In genomic region chr17:16439867-16440351, GRCh38 we compare ENCODE assay signal across 8 cellular contexts. TPM values are rescaled to one million over a fixed set of nuclear protein-coding genes. Genes with fewer than 3 reads are reported as not detected.
A peak's percentile ranks its signal among the peaks of the same experiment; 100 is the strongest.
DNase-seq lines count a peak whose midpoint lies in the region; ATAC-seq, FAIRE-seq and TF ChIP-seq lines count a peak whose summit lies in the region.

No MANE protein-coding gene starts in this region.

- H3K4me1 ChIP-seq in PC-3 (ENCODE audit: insufficient read depth, low read length) = peaks cover 32% of the 10 kb centered on the region
- H3K4me1 ChIP-seq in naive thymus-derived CD4-positive, alpha-beta T cell (ENCODE audit: control insufficient read depth in 2 of 2, insufficient read depth in 2 of 2, low read length in 2 of 2) = peaks cover 27 to 41% of the 10 kb centered on the region in 2 donors

- H3K4me2 ChIP-seq in PC-3 (ENCODE audit: low read length) = peak overlapping the region; percentile 86

- H3K9me3 Mint-ChIP-seq in dendritic cell treated with granulocyte-macrophage colony-stimulating factor and Interleukin-4, amounts not matched to agents 40 ng/mL and 50 ng/mL, for 4 days = no peaks in the 10 kb centered on the region
- H3K9me3 Mint-ChIP-seq in naive thymus-derived CD4-positive, alpha-beta T cell = no peaks in the 10 kb centered on the region

- H3K36me3 Mint-ChIP-seq in dendritic cell treated with granulocyte-macrophage colony-stimulating factor and Interleukin-4, amounts not matched to agents 40 ng/mL and 50 ng/mL, for 4 days (ENCODE audit: low read depth) = peaks cover 89% of the 10 kb centered on the region
- H3K36me3 Mint-ChIP-seq in naive thymus-derived CD4-positive, alpha-beta T cell = peaks cover 0 to 37% (median 17%) of the 10 kb centered on the region in 5 donors

- DNase-seq in GM18507 (ENCODE audit: extremely low spot score, insufficient read length, low read depth) (no peak), PC-3 (peak; percentile 27), H54 (ENCODE audit: insufficient read length, low spot score) (no peak), GDM1 (lab: John Stamatoyannopoulos, UW) (no peak)
- peak in 6 of 9 donors; percentile 29 to 78 (median 32) for DNase-seq in naive thymus-derived CD4-positive, alpha-beta T cell
- DNase-seq in stimulated activated CD8-positive, alpha-beta memory T cell treated with anti-CD3 and anti-CD28 coated beads, Interleukin-4, amount 100 ng/mL, for 48 hours = no peak

- peaks cover 57% of the 10 kb centered on the region for H3K36me3 ChIP-seq in PC-3 (ENCODE audit: low read depth, low read length)
- H3K36me3 ChIP-seq in naive thymus-derived CD4-positive, alpha-beta T cell (ENCODE audit: control insufficient read depth in 2 of 3, insufficient read depth in 3 of 3, low read length in 3 of 3) = peaks cover 0 to 51% (median 15%) of the 10 kb centered on the region in 3 experiments

- no peaks in the 10 kb centered on the region for H3K27me3 Mint-ChIP-seq in dendritic cell treated with granulocyte-macrophage colony-stimulating factor and Interleukin-4, amounts not matched to agents 40 ng/mL and 50 ng/mL, for 4 days
- H3K27me3 Mint-ChIP-seq in naive thymus-derived CD4-positive, alpha-beta T cell = no peaks in the 10 kb centered on the region

- no peaks in the 10 kb centered on the region for H3K9me2 ChIP-seq in PC-3 (replicated peaks; ENCODE audit: low read length)

- BruUV-seq in PC-3 (replicated peaks; lab: Mats Ljungman, UMichigan) = no TSS peak

- ATAC-seq in PC-3 (no peak), HG02759 (IDR thresholded peaks at IDR 0.05; ENCODE audit: unreplicated experiment) (no peak)
- ATAC-seq in naive thymus-derived CD4-positive, alpha-beta T cell = peak; percentile 13

- no peak for TF ChIP-seq CTCF in PC-3 (conservative IDR thresholded peaks at IDR 0.05; ENCODE audit: low read depth, low read length)

- FAIRE-seq in GM18507 (lab: Jason Lieb, UNC) = peak; percentile 79
- FAIRE-seq in H54 (lab: Jason Lieb, UNC) = no peak

- intact Hi-C loops in PC-3 (cut with micrococcal nuclease) = no loop called here
- intact Hi-C loops in dendritic cell treated with granulocyte-macrophage colony-stimulating factor and Interleukin-4, amounts not matched to agents 40 ng/mL and 50 ng/mL, for 4 days (cut with micrococcal nuclease) = loop anchor here (2.0 to 5.0 kb wide), 2 partner anchors 23 to 58 kb away; partner anchors contain the start of gene UBB
- intact Hi-C loops in naive thymus-derived CD4-positive, alpha-beta T cell (cut with micrococcal nuclease) = loop anchor here (1.0 to 10.0 kb wide), 8 partner anchors 52 to 845 kb away; partner anchors contain the start of genes CENPV (in 1 of the 2), COPS3 (in 1 of the 2), LRRC75A (in 1 of the 2) and PIGL (in 1 of the 2)

- peak overlapping the region; percentile 81 for H3K27ac Mint-ChIP-seq in dendritic cell treated with granulocyte-macrophage colony-stimulating factor and Interleukin-4, amounts not matched to agents 40 ng/mL and 50 ng/mL, for 4 days
- H3K27ac Mint-ChIP-seq in naive thymus-derived CD4-positive, alpha-beta T cell = peak overlapping the region; percentile 91 to 100 (median 99)

- CTCF ChIA-PET in PC-3 (lab: Charles Lee) = no interaction called here
- CTCF ChIA-PET in naive thymus-derived CD4-positive, alpha-beta T cell (lab: Charles Lee) = interaction anchor here (1.5 kb wide), 1 partner anchor 24 kb away, joined by 6 read pairs; the partner anchor contains the start of gene TRPV2

- H3K4me3 Mint-ChIP-seq in dendritic cell treated with granulocyte-macrophage colony-stimulating factor and Interleukin-4, amounts not matched to agents 40 ng/mL and 50 ng/mL, for 4 days = peak overlapping the region; percentile 96
- H3K4me3 Mint-ChIP-seq in naive thymus-derived CD4-positive, alpha-beta T cell = peak overlapping the region; percentile 91 to 100 (median 100)

- H3K4me3 ChIP-seq in PC-3 (ENCODE audit: low read length) = peak overlapping the region; percentile 87
- H3K4me3 ChIP-seq in naive thymus-derived CD4-positive, alpha-beta T cell (ENCODE audit: low read length) = peak overlapping the region; percentile 89

- no peaks in the 10 kb centered on the region for H3K27me3 ChIP-seq in PC-3 (ENCODE audit: low read length)
- H3K27me3 ChIP-seq in naive thymus-derived CD4-positive, alpha-beta T cell (ENCODE audit: control insufficient read depth in 2 of 2, insufficient read depth in 2 of 2, low read length in 2 of 2) = no peaks in the 10 kb centered on the region

- peaks cover 76% of the 10 kb centered on the region for H3K4me1 Mint-ChIP-seq in dendritic cell treated with granulocyte-macrophage colony-stimulating factor and Interleukin-4, amounts not matched to agents 40 ng/mL and 50 ng/mL, for 4 days (ENCODE audit: low read depth)
- peaks cover 30 to 59% (median 49%) of the 10 kb centered on the region in 7 donors for H3K4me1 Mint-ChIP-seq in naive thymus-derived CD4-positive, alpha-beta T cell

- H3K27ac ChIP-seq in PC-3 (ENCODE audit: low read length) = peak overlapping the region; percentile 74
- peak overlapping the region; percentile 92 for H3K27ac ChIP-seq in naive thymus-derived CD4-positive, alpha-beta T cell (ENCODE audit: low read depth, low read length)

- peaks cover 51% of the 10 kb centered on the region for H4K20me1 ChIP-seq in PC-3 (ENCODE audit: low read length)

- peak overlapping the region; percentile 98 for H3K9ac ChIP-seq in PC-3 (ENCODE audit: low read length)

- peaks cover 45% of the 10 kb centered on the region for H3K79me2 ChIP-seq in PC-3 (ENCODE audit: low read length)

- no peaks in the 10 kb centered on the region for H3K9me3 ChIP-seq in PC-3 (ENCODE audit: low read length)
- no peaks in the 10 kb centered on the region for H3K9me3 ChIP-seq in naive thymus-derived CD4-positive, alpha-beta T cell (ENCODE audit: control insufficient read depth in 2 of 3, low read length in 3 of 3)

- POLR2A ChIA-PET in PC-3 (lab: Charles Lee; ENCODE audit: unreplicated experiment) = no interaction called here
- POLR2A ChIA-PET in naive thymus-derived CD4-positive, alpha-beta T cell (lab: Charles Lee) = interaction anchor here (1.4 to 4.7 kb wide), 2 partner anchors 11 to 23 kb away, joined by 5 to 55 read pairs; partner anchors contain the start of gene TRPV2

- peaks cover 35% of the 10 kb centered on the region for H3F3A ChIP-seq in PC-3 (ENCODE audit: low read length, unreplicated experiment)

- TF ChIP-seq POLR2A in H54 (IDR thresholded peaks at IDR 0.05; ENCODE audit: low read depth, low read length) = no peak

- no peak overlapping the region for H2AFZ ChIP-seq in PC-3 (ENCODE audit: low read length)

RNA-seq across cellular contexts. Expression of gene TRPV2, which starts 24.5 kb away (rescaled TPM):
- 0.69 and 1.9 TPM in 2 replicates for total RNA-seq in PC-3 (2014; rRNA removed)
- 100 to 1,000 TPM in 1 of 5 experiments, 10 to 100 TPM in 4; 66.8 to 141 (median 80.0) TPM for total RNA-seq in naive thymus-derived CD4-positive, alpha-beta T cell
- 100 to 1,000 TPM in 1 of 2 donors, 10 to 100 TPM in 1; 78.7 to 104 TPM for polyA plus RNA-seq in naive thymus-derived CD4-positive, alpha-beta T cell

RNA-seq across cellular contexts. Expression of gene LRRC75A, which starts 52.1 kb away (rescaled TPM):
- total RNA-seq in PC-3 (2014; rRNA removed) = 15.8 and 19.4 TPM in 2 replicates
- 1 to 10 TPM in 4 of 5 experiments, under 1 TPM in 1; 0.92 to 5.2 (median 3.8) TPM for total RNA-seq in naive thymus-derived CD4-positive, alpha-beta T cell
- 1 to 10 TPM; 1.7 to 2.6 TPM for polyA plus RNA-seq in naive thymus-derived CD4-positive, alpha-beta T cell

RNA-seq across cellular contexts. Expression of gene UBB, which starts 59.0 kb away (rescaled TPM):
- total RNA-seq in PC-3 (2014; rRNA removed) = 2,112 and 2,970 TPM in 2 replicates
- 1,000 to 10,000 TPM in 1 of 5 experiments, 100 to 1,000 TPM in 4; 537 to 1,283 (median 621) TPM for total RNA-seq in naive thymus-derived CD4-positive, alpha-beta T cell
- polyA plus RNA-seq in naive thymus-derived CD4-positive, alpha-beta T cell = 1,000 to 10,000 TPM; 1,829 to 1,950 TPM

Comparison
In these comparisons a context has a peak if more than half of its experiments do, and no peak if none do; other contexts are left out.
1. DNase-seq: peak in PC-3 (single experiment) and naive thymus-derived CD4-positive, alpha-beta T cell (6 of 9); none in GM18507 (single experiment), H54 (single experiment), GDM1 (single experiment) and stimulated activated CD8-positive, alpha-beta memory T cell treated with anti-CD3 and anti-CD28 coated beads, Interleukin-4, amount 100 ng/mL, for 48 hours (single experiment).
2. RNA of gene TRPV2, which starts 24.5 kb away (total RNA-seq): 66.8 to 141 TPM in naive thymus-derived CD4-positive, alpha-beta T cell; 0.69 to 1.9 TPM in PC-3; every median in the first group is over 10 times any median in the second.